14 cellular contexts compared by ENCODE assay signal in the genomic region with DNA sequence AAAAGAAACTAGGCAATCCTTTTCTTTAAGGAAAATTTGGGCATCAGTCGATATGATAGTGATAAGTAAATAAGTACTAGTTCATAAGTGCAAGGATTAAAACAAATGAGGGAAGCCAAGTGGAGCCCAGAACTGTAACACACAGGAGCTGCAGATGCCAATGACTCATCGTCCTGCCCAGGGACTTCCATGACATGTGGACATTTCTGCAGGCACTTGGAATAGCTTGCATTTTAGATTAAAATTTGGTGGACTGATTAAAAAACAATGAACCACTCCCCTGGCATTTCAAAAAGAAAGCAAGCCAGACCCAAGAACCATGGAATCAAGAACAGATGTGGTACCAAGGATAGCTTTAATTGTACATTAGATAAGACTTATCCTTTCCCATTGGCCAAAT. TPM values are rescaled to one million over a fixed set of nuclear protein-coding genes. Genes with fewer than 3 reads are reported as not detected.
DNase-seq lines count a peak whose midpoint lies in the region; TF ChIP-seq lines count a peak whose summit lies in the region.
"Had no signal": no experiment of that assay in that cellular context is flagged by ENCODE, and none has a peak within 500 bp of the region (broad histone marks: within the 10 kb centered on the region; RNA-seq: fewer than 3 reads in every experiment).

No MANE protein-coding gene starts in this region.

- DNase-seq in COLO829 (ENCODE audit: low spot score): peak; percentile 13
- peak; percentile 62 for DNase-seq in HT1080 (ENCODE audit: low read depth)
- peak; percentile 22 for DNase-seq in astrocyte of the spinal cord (ENCODE audit: low read depth, low spot score)
- DNase-seq in kidney tubule cell (ENCODE audit: low spot score): peak; percentile 41
- no peak for DNase-seq in stimulated activated CD4-positive, alpha-beta T cell treated with anti-CD3 and anti-CD28 coated beads, Interleukin-4, amount 100 ng/mL, for 1 hour
- DNase-seq in NCI-H2196 (lab: John Stamatoyannopoulos, UW; ENCODE audit: unreplicated experiment): no peak
- no peak for DNase-seq in Caco-2
- no peak for DNase-seq in inferior parietal cortex (ENCODE audit: extremely low spot score)
- DNase-seq: activated CD4-positive, alpha-beta T cell treated with anti-CD3 and anti-CD28 coated beads, Interleukin-2, amount 50 U/mL, for 1 hour; cerebellar nuclear complex; left ventricle myocardium inferior; NK-92 treated with Interleukin-12 subunit alpha and Interleukin-12 subunit beta, amount 100 ng/mL, for 24 hours; occipital lobe; T-cell had no signal

- H3K27me3 Mint-ChIP-seq in Caco-2 (ENCODE audit: insufficient read depth, unreplicated experiment): peaks cover 3% of the 10 kb centered on the region
- H3K27me3 Mint-ChIP-seq: T-cell had no signal

- POLR2A ChIA-PET in Caco-2 (lab: Charles Lee): no interaction called here

- no peaks in the 10 kb centered on the region for H3K36me3 Mint-ChIP-seq in Caco-2 (ENCODE audit: insufficient read depth, unreplicated experiment)
- H3K36me3 Mint-ChIP-seq: T-cell had no signal

- CTCF ChIA-PET in Caco-2 (lab: Charles Lee): no interaction called here

- TF ChIP-seq CTCF in astrocyte of the spinal cord (IDR thresholded peaks at IDR 0.05; ENCODE audit: low read depth, low read length) (no peak), Caco-2 (IDR thresholded peaks at IDR 0.05; ENCODE audit: insufficient read depth in 1 of 2, low read depth in 1 of 2, low read length in 1 of 2, severe bottlenecking in 1 of 2, unreplicated experiment in 1 of 2) (no peak)

- in situ Hi-C loops in astrocyte of the spinal cord (cut with HindIII; ENCODE audit: low sequenced_read_pairs): no loop called here

- no peaks in the 10 kb centered on the region for H3K4me1 ChIP-seq in Caco-2

- no peak overlapping the region for H3K27ac Mint-ChIP-seq in Caco-2 (ENCODE audit: unreplicated experiment)
- H3K27ac Mint-ChIP-seq: T-cell had no signal

- H3K4me3 ChIP-seq in astrocyte of the spinal cord (ENCODE audit: low read depth, low read length) (no peak overlapping the region), Caco-2 (ENCODE audit: low read depth, low read length) (no peak overlapping the region)
- H3K4me3 ChIP-seq: left ventricle myocardium inferior had no signal

- H3K9me3 ChIP-seq in Caco-2: no peaks in the 10 kb centered on the region
- H3K9me3 ChIP-seq: left ventricle myocardium inferior had no signal

- no peak overlapping the region for H3K4me3 Mint-ChIP-seq in Caco-2 (ENCODE audit: unreplicated experiment)
- H3K4me3 Mint-ChIP-seq: T-cell had no signal

- no peaks in the 10 kb centered on the region for H3K9me3 Mint-ChIP-seq in Caco-2 (ENCODE audit: unreplicated experiment)
- H3K9me3 Mint-ChIP-seq: T-cell had no signal

- no peaks in the 10 kb centered on the region for H3K36me3 ChIP-seq in Caco-2 (ENCODE audit: control insufficient read depth, insufficient read depth, low read length)
- H3K36me3 ChIP-seq: left ventricle myocardium inferior had no signal

- BruUV-seq in Caco-2 (replicated peaks; lab: Mats Ljungman, UMichigan): no TSS peak

- no peaks in the 10 kb centered on the region; the same call in 1 of the 2 replicates for H3K27me3 ChIP-seq in Caco-2 (replicated peaks; ENCODE audit: control insufficient read depth, insufficient read depth, low read length)

- intact Hi-C loops in Caco-2 (cut with micrococcal nuclease; ENCODE audit: unreplicated experiment): no loop called here

- H3K4me1 Mint-ChIP-seq in Caco-2 (ENCODE audit: low read depth, unreplicated experiment): no peaks in the 10 kb centered on the region

RNA-seq across cellular contexts. Expression of a gene that starts 2.9 kb away (rescaled TPM):
- total RNA-seq in HT1080 (2014; rRNA removed; shearing (Covaris generic)): not detected in 2 replicates
- polyA plus RNA-seq in HT1080 (2015; cell fraction: cytosol; rRNA removed): not detected in 2 replicates
- not detected in 2 replicates for polyA plus RNA-seq in HT1080 (2015; cell fraction: nucleus; rRNA removed)
- not detected in 2 replicates for total RNA-seq in Caco-2 (2022)
- total RNA-seq: left ventricle myocardium inferior, occipital lobe, T-cell had no signal

RNA-seq across cellular contexts. Expression of a gene that starts 44.6 kb away (rescaled TPM):
- not detected in 2 replicates for total RNA-seq in HT1080 (2014; rRNA removed; shearing (Covaris generic))
- polyA plus RNA-seq in HT1080 (2015; cell fraction: cytosol; rRNA removed): not detected in 2 replicates
- polyA plus RNA-seq in HT1080 (2015; cell fraction: nucleus; rRNA removed): not detected in 2 replicates
- total RNA-seq in Caco-2 (2022): 0.64 and 0.70 TPM in 2 replicates
- total RNA-seq: left ventricle myocardium inferior, occipital lobe, T-cell had no signal

RNA-seq across cellular contexts. Expression of a gene that starts 52.3 kb away (rescaled TPM):
- total RNA-seq in HT1080 (2014; rRNA removed; shearing (Covaris generic)): 36.3 and 42.9 TPM in 2 replicates
- polyA plus RNA-seq in HT1080 (2015; cell fraction: cytosol; rRNA removed): 39.7 and 49.0 TPM in 2 replicates
- polyA plus RNA-seq in HT1080 (2015; cell fraction: nucleus; rRNA removed): 49.0 and 56.4 TPM in 2 replicates
- total RNA-seq in Caco-2 (2022): 60.3 and 74.7 TPM in 2 replicates

Comparison
In these comparisons a context has a peak if more than half of its experiments do, and no peak if none do; other contexts are left out.
1. DNase-seq: peak in COLO829 (single experiment), HT1080 (single experiment), astrocyte of the spinal cord (single experiment) and kidney tubule cell (single experiment); none in stimulated activated CD4-positive, alpha-beta T cell treated with anti-CD3 and anti-CD28 coated beads, Interleukin-4, amount 100 ng/mL, for 1 hour (single experiment), NCI-H2196 (single experiment), Caco-2 (0 of 2) and inferior parietal cortex (single experiment).